Comparison of ENCODE assay signal across 8 cellular contexts in the genomic region with DNA sequence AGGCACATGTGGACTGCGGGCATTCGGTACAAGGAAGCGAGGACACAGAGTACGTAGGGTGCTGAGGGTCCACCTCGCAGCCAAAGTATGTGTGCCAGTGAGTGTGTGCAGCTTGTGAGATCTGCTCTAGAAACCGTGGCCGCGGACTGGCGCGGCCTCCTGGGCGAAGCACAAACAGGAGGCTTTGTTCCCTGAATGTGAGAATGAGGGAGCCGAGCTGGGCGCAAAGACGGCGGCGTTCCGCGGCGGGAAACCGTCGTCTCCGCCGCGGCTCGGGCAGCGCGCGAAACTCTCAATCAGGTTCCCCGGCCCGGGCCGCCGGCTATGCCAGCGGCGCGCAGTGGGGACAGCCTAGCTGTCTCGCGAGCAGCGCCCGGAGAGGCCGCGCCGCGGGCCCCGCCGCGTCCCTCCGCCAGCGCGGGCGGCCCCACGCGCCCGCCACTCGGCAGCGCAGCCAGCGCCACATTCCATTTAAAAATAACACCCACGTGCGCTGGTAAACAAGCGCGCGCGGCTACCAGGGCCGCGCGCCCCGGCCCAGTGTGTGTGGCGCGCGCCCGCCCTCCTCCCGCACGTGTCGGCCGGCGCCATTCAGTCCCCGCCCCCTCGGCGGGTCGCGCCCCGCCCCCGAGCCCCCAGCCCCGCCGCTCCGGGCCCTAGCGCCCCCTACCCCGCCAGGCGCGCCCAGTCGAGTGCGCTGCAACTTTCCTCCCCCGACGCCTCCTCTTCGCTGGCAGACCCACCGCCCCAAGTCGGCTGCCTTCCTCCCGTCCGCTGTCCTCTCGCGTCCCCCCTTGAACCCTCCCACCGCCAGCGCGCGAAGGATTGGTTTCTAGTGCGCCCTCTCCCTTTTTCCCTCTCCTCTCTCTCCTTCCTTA. TPM values are rescaled to one million over a fixed set of nuclear protein-coding genes. Genes with fewer than 3 reads are reported as not detected.
DNase-seq lines count a peak whose midpoint lies in the region; ATAC-seq and TF ChIP-seq lines count a peak whose summit lies in the region.

No MANE protein-coding gene starts in this region.

- H3F3A ChIP-seq in Loucy (ENCODE audit: low read depth), result no peaks in the 10 kb centered on the region; the same call in 1 of the 2 replicates
- H3F3A ChIP-seq in SU-DHL-6 (ENCODE audit: insufficient read depth), result peaks cover 6% of the 10 kb centered on the region; the same call in 1 of the 2 replicates

- peak overlapping the region; percentile 92 for H3K27ac Mint-ChIP-seq in activated naive CD8-positive, alpha-beta T cell treated with anti-CD3 and anti-CD28 coated beads, Interleukin-2, amount 10 ng/mL, durations not matched to agents 7 days and 5 days
- peak overlapping the region; percentile 95 for H3K27ac Mint-ChIP-seq in osteocyte (ENCODE audit: unreplicated experiment)

- intact Hi-C loops in thyroid gland (cut with DNase I), result loop anchor here (5.0 to 10.0 kb wide), 2 partner anchors 280 to 537 kb away; partner anchors contain the start of genes CEP57L1 and SESN1

- TF ChIP-seq POLR2A in thyroid gland (IDR thresholded peaks at IDR 0.05), result peak in 1 of 2 donors; percentile 64

- H3K4me3 Mint-ChIP-seq in activated naive CD8-positive, alpha-beta T cell treated with anti-CD3 and anti-CD28 coated beads, Interleukin-2, amount 10 ng/mL, durations not matched to agents 7 days and 5 days, result peak overlapping the region; percentile 92
- peak overlapping the region; percentile 87 for H3K4me3 Mint-ChIP-seq in osteocyte (ENCODE audit: unreplicated experiment)

- no peaks in the 10 kb centered on the region for H3K9me3 Mint-ChIP-seq in activated naive CD8-positive, alpha-beta T cell treated with anti-CD3 and anti-CD28 coated beads, Interleukin-2, amount 10 ng/mL, durations not matched to agents 7 days and 5 days
- H3K9me3 Mint-ChIP-seq in osteocyte (ENCODE audit: unreplicated experiment), result no peaks in the 10 kb centered on the region

- H3K9me2 ChIP-seq in Loucy (replicated peaks; ENCODE audit: low read depth, low read length) (no peaks in the 10 kb centered on the region), SU-DHL-6 (replicated peaks; ENCODE audit: insufficient read depth, low read length) (no peaks in the 10 kb centered on the region)

- H3K9me3 ChIP-seq in Loucy (ENCODE audit: insufficient read depth, low read depth, low read length) (no peaks in the 10 kb centered on the region), SU-DHL-6 (ENCODE audit: insufficient read depth, low read length) (no peaks in the 10 kb centered on the region), cardiac muscle cell (ENCODE audit: low read depth) (no peaks in the 10 kb centered on the region), thyroid gland (no peaks in the 10 kb centered on the region)

- TF ChIP-seq CTCF in Loucy (conservative IDR thresholded peaks at IDR 0.05; ENCODE audit: low read length) (no peak), SU-DHL-6 (IDR thresholded peaks at IDR 0.05; ENCODE audit: insufficient read depth, low read length, poor library complexity, severe bottlenecking) (no peak), cardiac muscle cell (IDR thresholded peaks at IDR 0.05; ENCODE audit: low read depth, low read length) (no peak), osteocyte (IDR thresholded peaks at IDR 0.05) (peak; percentile 30), thyroid gland (IDR thresholded peaks at IDR 0.05) (no peak)

- H3K4me1 Mint-ChIP-seq in activated naive CD8-positive, alpha-beta T cell treated with anti-CD3 and anti-CD28 coated beads, Interleukin-2, amount 10 ng/mL, durations not matched to agents 7 days and 5 days, result peaks cover 18% of the 10 kb centered on the region
- H3K4me1 Mint-ChIP-seq in osteocyte (ENCODE audit: unreplicated experiment), result peaks cover 18% of the 10 kb centered on the region

- 1% methylated on average over 26 to 34 of the region's 105 CpGs for WGBS in thyroid gland, 2 donors

- H3K4me1 ChIP-seq in Loucy (ENCODE audit: insufficient read depth, low read length, poor library complexity, severe bottlenecking) (peaks cover 31% of the 10 kb centered on the region), cardiac muscle cell (ENCODE audit: low read depth) (peaks cover 3% of the 10 kb centered on the region), thyroid gland (peaks cover 13 to 14% of the 10 kb centered on the region in 2 donors)

- H3K27me3 ChIP-seq in Loucy (ENCODE audit: insufficient read depth, low read length, poor library complexity, severe bottlenecking) (no peaks in the 10 kb centered on the region), SU-DHL-6 (ENCODE audit: low read length) (no peaks in the 10 kb centered on the region), cardiac muscle cell (peaks cover 36% of the 10 kb centered on the region), thyroid gland (no peaks in the 10 kb centered on the region)

- peak; percentile 19 for ATAC-seq in activated naive CD8-positive, alpha-beta T cell treated with anti-CD3 and anti-CD28 coated beads, Interleukin-2, amount 10 ng/mL, durations not matched to agents 7 days and 5 days (ENCODE audit: low read depth)
- ATAC-seq in HG02970 (IDR thresholded peaks at IDR 0.05; ENCODE audit: low FRiP score, unreplicated experiment), result no peak

- peak overlapping the region; percentile 95 for H3K4me2 ChIP-seq in Loucy (ENCODE audit: low read depth, low read length, poor library complexity, severe bottlenecking)
- peak overlapping the region; percentile 92 for H3K4me2 ChIP-seq in SU-DHL-6 (ENCODE audit: low read depth, low read length, poor library complexity, severe bottlenecking)

- H3K9ac ChIP-seq in Loucy (ENCODE audit: low read depth, low read length, poor library complexity, severe bottlenecking), result peak overlapping the region; percentile 82
- peak overlapping the region; percentile 85 for H3K9ac ChIP-seq in SU-DHL-6 (ENCODE audit: low read length)

- POLR2A ChIA-PET in activated naive CD8-positive, alpha-beta T cell treated with anti-CD3 and anti-CD28 coated beads, Interleukin-2, amount 10 ng/mL, durations not matched to agents 7 days and 5 days (lab: Charles Lee), result interaction anchor here (0.7 to 3.1 kb wide), 14 partner anchors 8 to 825 kb away, joined by 3 to 18 read pairs (median 3); partner anchors contain the start of genes CD164, CEP57L1 and SESN1

- H3K79me2 ChIP-seq in Loucy (ENCODE audit: insufficient read depth, low read length), result peaks cover 31% of the 10 kb centered on the region
- H3K79me2 ChIP-seq in SU-DHL-6 (ENCODE audit: insufficient read depth, low read length), result no peaks in the 10 kb centered on the region

- DNase-seq in GM04504 (ENCODE audit: low read depth) (peak; percentile 32), cardiac muscle cell (ENCODE audit: low read depth in 1 of 2, low spot score in 1 of 2) (peak; percentile 84 to 86), osteocyte (ENCODE audit: extremely low spot score, unreplicated experiment) (peak; percentile 89), thyroid gland (peak; percentile 77 to 79)
- peak; percentile 77 for DNase-seq in activated naive CD8-positive, alpha-beta T cell treated with anti-CD3 and anti-CD28 coated beads, Interleukin-2, amount 10 ng/mL, durations not matched to agents 7 days and 5 days

- H3K27me3 Mint-ChIP-seq in activated naive CD8-positive, alpha-beta T cell treated with anti-CD3 and anti-CD28 coated beads, Interleukin-2, amount 10 ng/mL, durations not matched to agents 7 days and 5 days, result peaks cover 28% of the 10 kb centered on the region
- peaks cover 8% of the 10 kb centered on the region for H3K27me3 Mint-ChIP-seq in osteocyte (ENCODE audit: unreplicated experiment)

- H2AFZ ChIP-seq in Loucy (ENCODE audit: low read length) (peak overlapping the region; percentile 93), SU-DHL-6 (ENCODE audit: low read depth, low read length, severe bottlenecking) (peak overlapping the region; percentile 80)

- H3K4me3 ChIP-seq in Loucy (ENCODE audit: low read length, poor library complexity, severe bottlenecking) (peak overlapping the region; percentile 95), SU-DHL-6 (ENCODE audit: insufficient read depth, low read length, poor library complexity, severe bottlenecking) (peak overlapping the region; percentile 92), cardiac muscle cell (peak overlapping the region; percentile 77), thyroid gland (replicated peaks in 1 of 3) (peak overlapping the region in 2 of 3 donors; percentile 72 to 96)

- H4K20me1 ChIP-seq in Loucy (ENCODE audit: insufficient read depth, low read length, poor library complexity, severe bottlenecking) (peaks cover 15% of the 10 kb centered on the region), SU-DHL-6 (ENCODE audit: low read depth, low read length) (no peaks in the 10 kb centered on the region)

- H3K36me3 ChIP-seq in Loucy (ENCODE audit: insufficient read depth, low read length) (no peaks in the 10 kb centered on the region), SU-DHL-6 (ENCODE audit: low read length) (no peaks in the 10 kb centered on the region), cardiac muscle cell (no peaks in the 10 kb centered on the region), thyroid gland (peaks cover 0 to 4% of the 10 kb centered on the region in 2 donors)

- H3K36me3 Mint-ChIP-seq in activated naive CD8-positive, alpha-beta T cell treated with anti-CD3 and anti-CD28 coated beads, Interleukin-2, amount 10 ng/mL, durations not matched to agents 7 days and 5 days, result peaks cover 5% of the 10 kb centered on the region
- no peaks in the 10 kb centered on the region for H3K36me3 Mint-ChIP-seq in osteocyte (ENCODE audit: unreplicated experiment)

- H3K27ac ChIP-seq in SU-DHL-6 (ENCODE audit: low read depth, low read length) (peak overlapping the region; percentile 50; the same call in 1 of the 2 replicates), cardiac muscle cell (peak overlapping the region; percentile 97), thyroid gland (peak overlapping the region; percentile 98 to 100 (median 99))

RNA-seq across cellular contexts. Expression of gene FOXO3, which starts 3.0 kb away (rescaled TPM):
- 10 to 100 TPM; 20.0 to 21.2 TPM for total RNA-seq in activated naive CD8-positive, alpha-beta T cell treated with anti-CD3 and anti-CD28 coated beads, Interleukin-2, amount 10 ng/mL, durations not matched to agents 7 days and 5 days
- total RNA-seq in cardiac muscle cell, result 17.1 and 20.8 TPM in 2 replicates
- polyA plus RNA-seq in cardiac muscle cell, result 20.2 and 26.5 TPM in 2 replicates
- 60.3 and 62.9 TPM in 2 replicates for total RNA-seq in osteocyte
- 100 to 1,000 TPM in 1 of 4 donors, 10 to 100 TPM in 3; 61.8 to 103 (median 76.8) TPM for total RNA-seq in thyroid gland

Comparison
In these comparisons a context has a peak if more than half of its experiments do, and no peak if none do; other contexts are left out.
1. DNase-seq: peak in every context shown above with its lines; median percentile 89 in osteocyte; 85 in cardiac muscle cell; 78 in thyroid gland; 77 in activated naive CD8-positive, alpha-beta T cell treated with anti-CD3 and anti-CD28 coated beads, Interleukin-2, amount 10 ng/mL, durations not matched to agents 7 days and 5 days; 32 in GM04504.